In genomic region chr17:28112199-28112995, GRCh38 we compare ENCODE assay signal across 12 cellular contexts.
DNase-seq lines count a peak whose midpoint lies in the region; ATAC-seq, FAIRE-seq and TF ChIP-seq lines count a peak whose summit lies in the region.
"Had no signal": no experiment of that assay in that cellular context is flagged by ENCODE, and none has a peak within 500 bp of the region (broad histone marks: within the 10 kb centered on the region; RNA-seq: fewer than 3 reads in every experiment).

No MANE protein-coding gene starts in this region.

- no peak overlapping the region for H3K9ac ChIP-seq in HUES48 (ENCODE audit: low read depth, low read length)

- no peaks in the 10 kb centered on the region for H3K9me3 ChIP-seq in HUES48 (ENCODE audit: control insufficient read depth, insufficient read depth, low read length)
- H3K9me3 ChIP-seq in spleen, result no peaks in the 10 kb centered on the region

- H3K4me3 ChIP-seq in HUES48 (ENCODE audit: low read depth, low read length), result no peak overlapping the region
- no peak overlapping the region for H3K4me3 ChIP-seq in choroid plexus epithelial cell (ENCODE audit: low read depth, low read length)
- no peak overlapping the region for H3K4me3 ChIP-seq in spleen

- FAIRE-seq in GM19239 (lab: Jason Lieb, UNC), result no peak

- no peak for TF ChIP-seq CTCF in choroid plexus epithelial cell (conservative IDR thresholded peaks at IDR 0.05; ENCODE audit: low read depth, low read length)
- TF ChIP-seq CTCF in spleen (IDR thresholded peaks at IDR 0.05 in 8 of 11, conservative IDR thresholded peaks at IDR 0.05 in 3 of 11), result no peak

- ATAC-seq in HG02642 (IDR thresholded peaks at IDR 0.05; ENCODE audit: poor library complexity, unreplicated experiment), result no peak
- ATAC-seq: activated CD8-positive, alpha-beta memory T cell treated with anti-CD3 and anti-CD28 coated beads, Interleukin-2, amount 10 ng/mL, durations not matched to agents 7 days and 5 days had no signal

- 46 to 63% (median 61%) methylated on average over 3 of the region's 3 CpGs for WGBS in spleen, 5 donors

- H3K27ac ChIP-seq in HUES48 (ENCODE audit: low read depth, low read length) (peak overlapping the region; percentile 18), spleen (peak overlapping the region; percentile 30 to 83 (median 76))

- peak; percentile 68 for DNase-seq in choroid plexus epithelial cell (ENCODE audit: low read depth)
- peak; percentile 13 for DNase-seq in hepatic stellate cell (ENCODE audit: low spot score)
- DNase-seq in spleen, result no peak
- DNase-seq in germinal center (ENCODE audit: low spot score), result no peak
- DNase-seq in GM19239 (ENCODE audit: insufficient read length, low spot score), result no peak
- DNase-seq: activated CD8-positive, alpha-beta memory T cell treated with anti-CD3 and anti-CD28 coated beads, Interleukin-2, amount 10 ng/mL, durations not matched to agents 7 days and 5 days; activated naive CD8-positive, alpha-beta T cell treated with anti-CD3 and anti-CD28 coated beads for 36 hours; H7; KBM-7; NCI-H2081 treated with DMSO at 0.1 percent for 48 hours had no signal

- intact Hi-C loops in spleen (cut with DNase I; ENCODE audit: low total_unique reads), result no loop called here

- no peak for TF ChIP-seq POLR2A in spleen (IDR thresholded peaks at IDR 0.05)

- H3K4me1 ChIP-seq in HUES48 (ENCODE audit: control insufficient read depth, insufficient read depth, low read length) (peaks cover 55% of the 10 kb centered on the region), spleen (peaks cover 8 to 37% (median 27%) of the 10 kb centered on the region in 6 donors)

- no peaks in the 10 kb centered on the region for H3K27me3 ChIP-seq in HUES48 (ENCODE audit: control insufficient read depth, insufficient read depth, low read length)
- H3K27me3 ChIP-seq in spleen (replicated peaks in 1 of 7), result no peaks in the 10 kb centered on the region

- H3K36me3 ChIP-seq in HUES48 (ENCODE audit: control insufficient read depth, insufficient read depth, low read length) (no peaks in the 10 kb centered on the region), spleen (no peaks in the 10 kb centered on the region)

Comparison
In these comparisons a context has a peak if more than half of its experiments do, and no peak if none do; other contexts are left out.
1. DNase-seq: peak in choroid plexus epithelial cell (single experiment) and hepatic stellate cell (single experiment); none in spleen (single experiment), germinal center (single experiment) and GM19239 (single experiment).